In the genomic region with DNA sequence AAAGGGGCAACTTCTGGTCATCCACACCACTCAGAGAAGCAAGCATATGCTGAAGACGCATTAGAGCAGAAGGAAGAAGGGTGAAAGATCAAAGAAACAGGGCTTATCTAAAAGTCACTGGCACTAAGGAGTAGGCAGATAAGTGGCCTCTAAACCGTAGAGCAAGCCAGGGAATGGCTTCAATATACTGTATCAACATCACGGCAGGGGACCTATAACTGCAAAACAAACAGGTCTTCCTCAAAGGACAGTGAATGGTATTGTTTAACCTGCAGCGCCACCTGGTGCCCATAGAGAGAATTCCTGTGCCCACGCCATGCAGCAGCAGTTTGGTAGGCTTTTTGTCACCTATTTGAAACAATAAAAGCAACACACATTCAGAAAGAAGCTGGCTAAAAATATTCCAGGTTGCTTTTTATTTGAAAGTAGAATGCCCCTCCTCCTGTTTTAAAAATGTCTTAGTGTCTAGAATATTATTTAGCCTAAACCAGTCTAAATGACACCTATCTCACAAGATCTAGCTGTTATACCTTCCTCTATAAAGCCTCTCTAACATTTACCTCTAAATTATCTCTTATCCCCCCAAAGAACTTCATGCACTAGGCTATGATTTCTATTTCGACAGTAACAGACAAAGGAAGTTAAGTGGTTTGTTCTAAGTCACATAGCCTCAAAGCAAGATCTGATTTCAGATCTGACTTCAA, we compare ENCODE assay signal across 8 cellular contexts. TPM values are rescaled to one million over a fixed set of nuclear protein-coding genes. Genes with fewer than 3 reads are reported as not detected.
DNase-seq lines count a peak whose midpoint lies in the region; ATAC-seq, FAIRE-seq and TF ChIP-seq lines count a peak whose summit lies in the region.

No MANE protein-coding gene starts in this region.

- no peak for TF ChIP-seq POLR2A in thyroid gland (IDR thresholded peaks at IDR 0.05)

- no peak overlapping the region for H3K4me3 ChIP-seq in Panc1 (ENCODE audit: low read depth in 2 of 2, low read length in 2 of 2)
- H3K4me3 ChIP-seq in fibroblast of pulmonary artery (replicated peaks; ENCODE audit: low read depth, low read length) = no peak overlapping the region
- H3K4me3 ChIP-seq in thyroid gland (replicated peaks in 1 of 3) = no peak overlapping the region

- TF ChIP-seq EP300 in Ishikawa (IDR thresholded peaks at IDR 0.05; ENCODE audit: borderline replicate concordance) = no peak

- no peak overlapping the region for H3K27ac Mint-ChIP-seq in activated T-cell treated with anti-CD3 and anti-CD28 coated beads, Interleukin-2, amount 50 U/mL, for 72 hours
- H3K27ac Mint-ChIP-seq in neural crest cell (ENCODE audit: unreplicated experiment) = no peak overlapping the region

- H3K36me3 ChIP-seq in Panc1 (ENCODE audit: control insufficient read depth, insufficient read depth, low read length) (peaks cover 15% of the 10 kb centered on the region), thyroid gland (peaks cover 17 to 30% of the 10 kb centered on the region in 2 donors)

- H3K4me1 Mint-ChIP-seq in activated T-cell treated with anti-CD3 and anti-CD28 coated beads, Interleukin-2, amount 50 U/mL, for 72 hours (ENCODE audit: low read depth) = no peaks in the 10 kb centered on the region
- peaks cover 21% of the 10 kb centered on the region for H3K4me1 Mint-ChIP-seq in neural crest cell

- no peaks in the 10 kb centered on the region for H3K27me3 Mint-ChIP-seq in activated T-cell treated with anti-CD3 and anti-CD28 coated beads, Interleukin-2, amount 50 U/mL, for 72 hours (ENCODE audit: low read depth)
- H3K27me3 Mint-ChIP-seq in neural crest cell (ENCODE audit: low read depth) = no peaks in the 10 kb centered on the region

- peak; percentile 85 for ATAC-seq in GM21447 (IDR thresholded peaks at IDR 0.05; ENCODE audit: unreplicated experiment)
- peak; percentile 86 for ATAC-seq in Panc1
- peak; percentile 74 to 79 for ATAC-seq in activated T-cell treated with anti-CD3 and anti-CD28 coated beads, Interleukin-2, amount 50 U/mL, for 72 hours (replicated peaks in 1 of 2)

- H3K36me3 Mint-ChIP-seq in activated T-cell treated with anti-CD3 and anti-CD28 coated beads, Interleukin-2, amount 50 U/mL, for 72 hours (ENCODE audit: insufficient read depth in 2 of 2) = peaks cover 0 to 6% of the 10 kb centered on the region in 2 donors
- H3K36me3 Mint-ChIP-seq in neural crest cell (ENCODE audit: low read depth) = peaks cover 16% of the 10 kb centered on the region

- no peaks in the 10 kb centered on the region for H3K27me3 ChIP-seq in Panc1 (ENCODE audit: control insufficient read depth, insufficient read depth, low read length)
- H3K27me3 ChIP-seq in thyroid gland = no peaks in the 10 kb centered on the region

- peak; percentile 83 for TF ChIP-seq RAD21 in Ishikawa (IDR thresholded peaks at IDR 0.05; ENCODE audit: low read depth)

- DNase-seq in D721Med (ENCODE audit: insufficient read length, low spot score) (no peak), Panc1 (ENCODE audit: low read depth, low spot score) (peak; percentile 56), fibroblast of pulmonary artery (ENCODE audit: low read depth) (peak; percentile 85), neural crest cell (ENCODE audit: low read depth, low spot score) (peak; percentile 70), thyroid gland (peak; percentile 71 to 79)
- peak; percentile 51 to 54 for DNase-seq in activated T-cell treated with anti-CD3 and anti-CD28 coated beads, Interleukin-2, amount 50 U/mL, for 72 hours

- no peak overlapping the region for H3K4me3 Mint-ChIP-seq in activated T-cell treated with anti-CD3 and anti-CD28 coated beads, Interleukin-2, amount 50 U/mL, for 72 hours
- H3K4me3 Mint-ChIP-seq in neural crest cell = no peak overlapping the region

- FAIRE-seq in D721Med (lab: Jason Lieb, UNC) = peak; percentile 21

- H3K4me1 ChIP-seq in Panc1 (ENCODE audit: control insufficient read depth, insufficient read depth, low read length) (no peaks in the 10 kb centered on the region), thyroid gland (peaks cover 4 to 25% of the 10 kb centered on the region in 2 donors)

- WGBS in thyroid gland, 2 donors = 20 to 22% methylated on average over 6 of the region's 6 CpGs

- TF ChIP-seq CTCF in D721Med (IDR thresholded peaks at IDR 0.05; ENCODE audit: insufficient read depth, missing control alignments) = peak; percentile 85
- peak; percentile 98 for TF ChIP-seq CTCF in Panc1 (IDR thresholded peaks at IDR 0.05)
- peak; percentile 88 for TF ChIP-seq CTCF in fibroblast of pulmonary artery (IDR thresholded peaks at IDR 0.05; ENCODE audit: low read length, missing control alignments)
- TF ChIP-seq CTCF in neural crest cell (conservative IDR thresholded peaks at IDR 0.05) = peak; percentile 96
- peak; percentile 46 to 94 (median 88) for TF ChIP-seq CTCF in thyroid gland (IDR thresholded peaks at IDR 0.05)

- no TSS peak for BruUV-seq in Panc1 (replicated peaks; lab: Mats Ljungman, UMichigan)

- CTCF ChIA-PET in Panc1 (lab: Charles Lee) = interaction anchor here (0.6 to 1.9 kb wide), 10 partner anchors 10 to 537 kb away, joined by 3 to 14 read pairs (median 4); partner anchors contain the start of gene SNX19

- POLR2A ChIA-PET in Panc1 (lab: Charles Lee) = no interaction called here

- H3K9me3 Mint-ChIP-seq in activated T-cell treated with anti-CD3 and anti-CD28 coated beads, Interleukin-2, amount 50 U/mL, for 72 hours = no peaks in the 10 kb centered on the region
- H3K9me3 Mint-ChIP-seq in neural crest cell = no peaks in the 10 kb centered on the region

- H3K9me3 ChIP-seq in Panc1 (ENCODE audit: control insufficient read depth, insufficient read depth, low read depth, low read length) (no peaks in the 10 kb centered on the region), thyroid gland (no peaks in the 10 kb centered on the region)

- in situ Hi-C loops in Panc1 (cut with HindIII; ENCODE audit: low pct_unique_long_range_greater_than_20kb, low sequenced_read_pairs) = no loop called here

- H3K27ac ChIP-seq in Panc1 (ENCODE audit: low read length) = no peak overlapping the region
- H3K27ac ChIP-seq in thyroid gland = no peak overlapping the region

- intact Hi-C loops in Panc1 (cut with micrococcal nuclease; ENCODE audit: unreplicated experiment) (no loop called here), thyroid gland (cut with DNase I) (no loop called here)

TF ChIP-seq in Ishikawa, 13 proteins besides CTCF, POLR2A, EP300 and RAD21:
- TF ChIP-seq FOXM1 (IDR thresholded peaks at IDR 0.05; ENCODE audit: borderline replicate concordance, low read depth) = no peak
- no peak for TF ChIP-seq ZBTB7A (IDR thresholded peaks at IDR 0.05; ENCODE audit: low read depth)
- no peak for TF ChIP-seq REST (IDR thresholded peaks at IDR 0.05; ENCODE audit: low read depth)
- TF ChIP-seq EGR1 (IDR thresholded peaks at IDR 0.05) = no peak
- TF ChIP-seq TAF1 (IDR thresholded peaks at IDR 0.05; ENCODE audit: low read depth) = no peak
- TF ChIP-seq YY1 (IDR thresholded peaks at IDR 0.05; ENCODE audit: low read depth) = peak; percentile 66

RNA-seq across cellular contexts. Expression of gene SNX19, which starts 21.8 kb away (rescaled TPM):
- total RNA-seq in Panc1 (2021; ENCODE audit: unreplicated experiment) (79.3 TPM), neural crest cell (43.7 and 45.0 TPM in 2 replicates), thyroid gland (100 to 1,000 TPM in 3 of 4 donors, 10 to 100 TPM in 1; 82.1 to 146 (median 127) TPM)
- 66.1 TPM for polyA plus RNA-seq in Panc1 (2012; ENCODE audit: insufficient read length)
- 10 to 100 TPM; 29.5 to 37.1 TPM for total RNA-seq in activated T-cell treated with anti-CD3 and anti-CD28 coated beads, Interleukin-2, amount 50 U/mL, for 72 hours
